18 cellular contexts compared by ENCODE assay signal in genomic region chr5:45795458-45795857, GRCh38.
"Had no signal": no experiment of that assay in that cellular context is flagged by ENCODE, and none has a peak within 500 bp of the region (broad histone marks: within the 10 kb centered on the region; RNA-seq: fewer than 3 reads in every experiment).

No MANE protein-coding gene starts in this region.

- H3K4me1 Mint-ChIP-seq: activated naive CD4-positive, alpha-beta T cell treated with anti-CD3 and anti-CD28 coated beads, Interleukin-2, amount 50 U/mL, for 24 hours; natural killer cell had no signal

- H3K27me3 Mint-ChIP-seq: activated naive CD4-positive, alpha-beta T cell treated with anti-CD3 and anti-CD28 coated beads, Interleukin-2, amount 50 U/mL, for 24 hours; type B pancreatic cell had no signal

- H3K36me3 Mint-ChIP-seq: natural killer cell, type B pancreatic cell had no signal

- ATAC-seq: left colon, lower lobe of right lung, natural killer cell, pancreas had no signal

- H3K27ac ChIP-seq: ascending aorta, esophagus muscularis mucosa, lower lobe of right lung, neutrophil, pancreas, right lobe of liver, stomach had no signal

- H3K4me3 ChIP-seq: ascending aorta, esophagus muscularis mucosa, lower lobe of right lung, pancreas, right lobe of liver, stomach had no signal

- H3K4me3 Mint-ChIP-seq: activated naive CD4-positive, alpha-beta T cell treated with anti-CD3 and anti-CD28 coated beads, Interleukin-2, amount 50 U/mL, for 24 hours; natural killer cell; type B pancreatic cell had no signal

- H3K9me3 Mint-ChIP-seq: type B pancreatic cell had no signal

- DNase-seq: activated CD4-positive, alpha-beta T cell treated with anti-CD3 and anti-CD28 coated beads, Interleukin-2, amount 50 U/mL, for 4 hours; activated gamma-delta T cell; cortex of kidney; islet precursor cell; left colon; lower lobe of right lung; natural killer cell; pancreas; right lobe of liver; small intestine; stimulated activated CD4-positive, alpha-beta T cell treated with anti-CD3 and anti-CD28 coated beads, Interleukin-15, amount 100 ng/mL, for 24 hours; stimulated activated CD4-positive, alpha-beta T cell treated with anti-CD3 and anti-CD28 coated beads, Interleukin-2, amount 100 ng/mL, for 48 hours; stomach had no signal

- H3K36me3 ChIP-seq: ascending aorta, esophagus muscularis mucosa, lower lobe of right lung, neutrophil, pancreas, right lobe of liver, stomach had no signal

- H3K9me3 ChIP-seq: ascending aorta, neutrophil, pancreas, right lobe of liver had no signal

- H3K27ac Mint-ChIP-seq: activated naive CD4-positive, alpha-beta T cell treated with anti-CD3 and anti-CD28 coated beads, Interleukin-2, amount 50 U/mL, for 24 hours; natural killer cell; type B pancreatic cell had no signal

- H3K27me3 ChIP-seq: ascending aorta, esophagus muscularis mucosa, neutrophil, pancreas, right lobe of liver, stomach had no signal

- H3K4me1 ChIP-seq: ascending aorta, esophagus muscularis mucosa, lower lobe of right lung, pancreas, right lobe of liver, stomach had no signal
